8 cellular contexts compared by ENCODE assay signal in genomic region chr14:95533822-95534221, GRCh38. TPM values are rescaled to one million over a fixed set of nuclear protein-coding genes. Genes with fewer than 3 reads are reported as not detected.
DNase-seq lines count a peak whose midpoint lies in the region; ATAC-seq and TF ChIP-seq lines count a peak whose summit lies in the region.

No MANE protein-coding gene starts in this region.

- H3K27me3 ChIP-seq in thyroid gland: no peaks in the 10 kb centered on the region

- peaks cover 73% of the 10 kb centered on the region for H3K4me1 Mint-ChIP-seq in activated T-helper 1 cell treated with anti-CD3 and anti-CD28 coated beads, Interleukin-12 subunit alpha, Interleukin-12 subunit beta, Interleukin-2, Interleukin-4 antibody, amounts not matched to agents 30 ng/mL and 10 ng/mL and 1 ng/mL, durations not matched to agents 14 hours and 24 hours and 36 hours (ENCODE audit: low read depth)
- H3K4me1 Mint-ChIP-seq in immature natural killer cell: peaks cover 53 to 62% of the 10 kb centered on the region in 2 donors

- H3K9me3 Mint-ChIP-seq in activated T-helper 1 cell treated with anti-CD3 and anti-CD28 coated beads, Interleukin-12 subunit alpha, Interleukin-12 subunit beta, Interleukin-2, Interleukin-4 antibody, amounts not matched to agents 30 ng/mL and 10 ng/mL and 1 ng/mL, durations not matched to agents 14 hours and 24 hours and 36 hours: no peaks in the 10 kb centered on the region
- no peaks in the 10 kb centered on the region for H3K9me3 Mint-ChIP-seq in immature natural killer cell

- peak overlapping the region; percentile 96 for H3K4me3 Mint-ChIP-seq in activated T-helper 1 cell treated with anti-CD3 and anti-CD28 coated beads, Interleukin-12 subunit alpha, Interleukin-12 subunit beta, Interleukin-2, Interleukin-4 antibody, amounts not matched to agents 30 ng/mL and 10 ng/mL and 1 ng/mL, durations not matched to agents 14 hours and 24 hours and 36 hours
- peak overlapping the region; percentile 89 to 96 (median 92) for H3K4me3 Mint-ChIP-seq in immature natural killer cell

- H3K9me3 ChIP-seq in thyroid gland: no peaks in the 10 kb centered on the region

- H3K36me3 Mint-ChIP-seq in activated T-helper 1 cell treated with anti-CD3 and anti-CD28 coated beads, Interleukin-12 subunit alpha, Interleukin-12 subunit beta, Interleukin-2, Interleukin-4 antibody, amounts not matched to agents 30 ng/mL and 10 ng/mL and 1 ng/mL, durations not matched to agents 14 hours and 24 hours and 36 hours (ENCODE audit: low read depth): peaks cover 29% of the 10 kb centered on the region
- H3K36me3 Mint-ChIP-seq in immature natural killer cell: peaks cover 0 to 8% (median 4%) of the 10 kb centered on the region in 3 donors

- 0 to 1% methylated on average over 18 of the region's 18 CpGs for WGBS in thyroid gland, 2 donors

- peaks cover 26 to 44% of the 10 kb centered on the region in 2 donors for H3K4me1 ChIP-seq in thyroid gland

- no peak for TF ChIP-seq POLR2A in thyroid gland (IDR thresholded peaks at IDR 0.05)

- no peak for TF ChIP-seq CTCF in thyroid gland (IDR thresholded peaks at IDR 0.05)

- no peaks in the 10 kb centered on the region for H3K27me3 Mint-ChIP-seq in activated T-helper 1 cell treated with anti-CD3 and anti-CD28 coated beads, Interleukin-12 subunit alpha, Interleukin-12 subunit beta, Interleukin-2, Interleukin-4 antibody, amounts not matched to agents 30 ng/mL and 10 ng/mL and 1 ng/mL, durations not matched to agents 14 hours and 24 hours and 36 hours (ENCODE audit: insufficient read depth)
- peaks cover 5 to 12% (median 6%) of the 10 kb centered on the region in 3 donors for H3K27me3 Mint-ChIP-seq in immature natural killer cell (ENCODE audit: low read depth in 3 of 3)

- ATAC-seq in HG03565 (IDR thresholded peaks at IDR 0.05; ENCODE audit: unreplicated experiment): no peak
- ATAC-seq in HG02981 (IDR thresholded peaks at IDR 0.05; ENCODE audit: unreplicated experiment): no peak
- ATAC-seq in GM19455 (IDR thresholded peaks at IDR 0.05; ENCODE audit: unreplicated experiment): no peak

- peak; percentile 31 for DNase-seq in activated CD4-positive, alpha-beta T cell treated with anti-CD3 and anti-CD28 coated beads for 48 hours
- no peak for DNase-seq in activated CD4-positive, alpha-beta T cell treated with anti-CD3 and anti-CD28 coated beads, Interleukin-2, amount 50 U/mL, for 1 hour
- no peak for DNase-seq in activated T-helper 1 cell treated with anti-CD3 and anti-CD28 coated beads, Interleukin-12 subunit alpha, Interleukin-12 subunit beta, Interleukin-2, Interleukin-4 antibody, amounts not matched to agents 30 ng/mL and 10 ng/mL and 1 ng/mL, durations not matched to agents 14 hours and 24 hours and 36 hours (ENCODE audit: low spot score)
- DNase-seq in immature natural killer cell (no peak), thyroid gland (no peak)

- peak overlapping the region; percentile 95 for H3K27ac Mint-ChIP-seq in activated T-helper 1 cell treated with anti-CD3 and anti-CD28 coated beads, Interleukin-12 subunit alpha, Interleukin-12 subunit beta, Interleukin-2, Interleukin-4 antibody, amounts not matched to agents 30 ng/mL and 10 ng/mL and 1 ng/mL, durations not matched to agents 14 hours and 24 hours and 36 hours
- peak overlapping the region; percentile 84 to 95 (median 91) for H3K27ac Mint-ChIP-seq in immature natural killer cell

- no peaks in the 10 kb centered on the region for H3K36me3 ChIP-seq in thyroid gland

- intact Hi-C loops in activated T-helper 1 cell treated with anti-CD3 and anti-CD28 coated beads, Interleukin-12 subunit alpha, Interleukin-12 subunit beta, Interleukin-2, Interleukin-4 antibody, amounts not matched to agents 30 ng/mL and 10 ng/mL and 1 ng/mL, durations not matched to agents 14 hours and 24 hours and 36 hours (cut with micrococcal nuclease): loop anchor here (1.0 to 10.0 kb wide), 7 partner anchors 11 to 1449 kb away; partner anchors contain the start of genes ATG2B, DDX24, DICER1 and GSKIP
- intact Hi-C loops in thyroid gland (cut with DNase I): loop anchor here (5.0 kb wide), 1 partner anchor 92 kb away; no protein-coding TSS in a partner anchor

- peak overlapping the region; percentile 47 to 83 (median 74) for H3K4me3 ChIP-seq in thyroid gland (replicated peaks in 1 of 3)

- peak overlapping the region in 2 of 3 donors; percentile 20 to 74 for H3K27ac ChIP-seq in thyroid gland

RNA-seq across cellular contexts. Expression of gene GLRX5, which starts 1.0 kb away (rescaled TPM):
- total RNA-seq in activated T-helper 1 cell treated with anti-CD3 and anti-CD28 coated beads, Interleukin-12 subunit alpha, Interleukin-12 subunit beta, Interleukin-2, Interleukin-4 antibody, amounts not matched to agents 30 ng/mL and 10 ng/mL and 1 ng/mL, durations not matched to agents 14 hours and 24 hours and 36 hours: 46.7 and 48.9 TPM in 2 replicates
- 10 to 100 TPM; 54.5 to 87.1 (median 81.7) TPM for polyA plus RNA-seq in immature natural killer cell
- 10 to 100 TPM; 33.9 to 64.1 (median 41.3) TPM for total RNA-seq in thyroid gland

RNA-seq across cellular contexts. Expression of gene SYNE3, which starts 17.4 kb away (rescaled TPM):
- 42.6 and 44.1 TPM in 2 replicates for total RNA-seq in activated T-helper 1 cell treated with anti-CD3 and anti-CD28 coated beads, Interleukin-12 subunit alpha, Interleukin-12 subunit beta, Interleukin-2, Interleukin-4 antibody, amounts not matched to agents 30 ng/mL and 10 ng/mL and 1 ng/mL, durations not matched to agents 14 hours and 24 hours and 36 hours
- polyA plus RNA-seq in immature natural killer cell: 1 to 10 TPM in 2 of 3 donors, not detected in 1; 1.0 to 1.4 TPM
- 10 to 100 TPM in 3 of 4 donors, 1 to 10 TPM in 1; 9.7 to 21.9 (median 17.6) TPM for total RNA-seq in thyroid gland
